Comparison of ENCODE assay signal across 2 cellular contexts in the genomic region with DNA sequence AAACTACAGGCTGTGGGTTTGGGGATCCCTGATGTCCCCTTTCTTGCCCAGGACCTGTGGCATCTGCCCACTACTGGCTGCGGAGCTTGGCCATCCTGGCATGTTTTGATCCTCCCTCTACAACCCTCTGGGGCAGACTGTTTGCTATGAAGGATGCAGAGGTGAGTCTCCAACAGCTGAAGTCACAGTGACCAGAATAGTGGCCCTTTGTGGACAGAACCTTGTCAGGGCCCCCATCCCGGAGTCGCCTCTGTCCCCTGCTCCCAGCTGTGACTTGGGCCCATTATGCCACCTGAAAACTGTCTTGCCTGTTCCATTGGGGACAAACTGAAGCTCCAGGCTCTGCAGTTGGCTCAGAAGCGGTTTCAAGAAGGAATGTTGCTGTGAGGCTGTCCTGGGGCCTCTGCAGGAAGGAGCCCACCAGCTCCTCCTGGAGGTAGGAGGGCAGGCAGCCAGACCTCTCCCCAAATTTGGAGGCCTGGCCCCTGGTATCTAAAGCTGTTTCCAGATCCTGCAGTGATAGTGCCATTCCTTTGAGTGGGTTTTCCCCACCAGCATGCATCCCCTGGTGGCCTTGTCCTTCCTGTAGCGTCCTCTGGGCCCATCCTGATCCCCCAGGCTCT.
TF ChIP-seq lines count a peak whose summit lies in the region.

No MANE protein-coding gene starts in this region.

TF ChIP-seq in GM23338, 12 proteins besides CTCF, POLR2A, EP300 and RAD21 (continued from another document and continues in another):
- TF ChIP-seq, protein P1, sequence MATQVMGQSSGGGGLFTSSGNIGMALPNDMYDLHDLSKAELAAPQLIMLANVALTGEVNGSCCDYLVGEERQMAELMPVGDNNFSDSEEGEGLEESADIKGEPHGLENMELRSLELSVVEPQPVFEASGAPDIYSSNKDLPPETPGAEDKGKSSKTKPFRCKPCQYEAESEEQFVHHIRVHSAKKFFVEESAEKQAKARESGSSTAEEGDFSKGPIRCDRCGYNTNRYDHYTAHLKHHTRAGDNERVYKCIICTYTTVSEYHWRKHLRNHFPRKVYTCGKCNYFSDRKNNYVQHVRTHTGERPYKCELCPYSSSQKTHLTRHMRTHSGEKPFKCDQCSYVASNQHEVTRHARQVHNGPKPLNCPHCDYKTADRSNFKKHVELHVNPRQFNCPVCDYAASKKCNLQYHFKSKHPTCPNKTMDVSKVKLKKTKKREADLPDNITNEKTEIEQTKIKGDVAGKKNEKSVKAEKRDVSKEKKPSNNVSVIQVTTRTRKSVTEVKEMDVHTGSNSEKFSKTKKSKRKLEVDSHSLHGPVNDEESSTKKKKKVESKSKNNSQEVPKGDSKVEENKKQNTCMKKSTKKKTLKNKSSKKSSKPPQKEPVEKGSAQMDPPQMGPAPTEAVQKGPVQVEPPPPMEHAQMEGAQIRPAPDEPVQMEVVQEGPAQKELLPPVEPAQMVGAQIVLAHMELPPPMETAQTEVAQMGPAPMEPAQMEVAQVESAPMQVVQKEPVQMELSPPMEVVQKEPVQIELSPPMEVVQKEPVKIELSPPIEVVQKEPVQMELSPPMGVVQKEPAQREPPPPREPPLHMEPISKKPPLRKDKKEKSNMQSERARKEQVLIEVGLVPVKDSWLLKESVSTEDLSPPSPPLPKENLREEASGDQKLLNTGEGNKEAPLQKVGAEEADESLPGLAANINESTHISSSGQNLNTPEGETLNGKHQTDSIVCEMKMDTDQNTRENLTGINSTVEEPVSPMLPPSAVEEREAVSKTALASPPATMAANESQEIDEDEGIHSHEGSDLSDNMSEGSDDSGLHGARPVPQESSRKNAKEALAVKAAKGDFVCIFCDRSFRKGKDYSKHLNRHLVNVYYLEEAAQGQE (IDR thresholded peaks at IDR 0.05; ENCODE audit: unreplicated experiment) = no peak
- TF ChIP-seq POLR2AphosphoS5 (IDR thresholded peaks at IDR 0.05; ENCODE audit: low read depth) (no peak), EZH2phosphoT487 (IDR thresholded peaks at IDR 0.05; ENCODE audit: unreplicated experiment) (no peak), EZH2 (IDR thresholded peaks at IDR 0.05; ENCODE audit: low read depth, unreplicated experiment) (no peak), ZNF331 (CRISPR knock-in tag; IDR thresholded peaks at IDR 0.05; ENCODE audit: low read depth) (no peak), JUNB (IDR thresholded peaks at IDR 0.05; ENCODE audit: unreplicated experiment) (no peak)
- TF ChIP-seq, protein P2, sequence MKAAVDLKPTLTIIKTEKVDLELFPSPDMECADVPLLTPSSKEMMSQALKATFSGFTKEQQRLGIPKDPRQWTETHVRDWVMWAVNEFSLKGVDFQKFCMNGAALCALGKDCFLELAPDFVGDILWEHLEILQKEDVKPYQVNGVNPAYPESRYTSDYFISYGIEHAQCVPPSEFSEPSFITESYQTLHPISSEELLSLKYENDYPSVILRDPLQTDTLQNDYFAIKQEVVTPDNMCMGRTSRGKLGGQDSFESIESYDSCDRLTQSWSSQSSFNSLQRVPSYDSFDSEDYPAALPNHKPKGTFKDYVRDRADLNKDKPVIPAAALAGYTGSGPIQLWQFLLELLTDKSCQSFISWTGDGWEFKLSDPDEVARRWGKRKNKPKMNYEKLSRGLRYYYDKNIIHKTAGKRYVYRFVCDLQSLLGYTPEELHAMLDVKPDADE (IDR thresholded peaks at IDR 0.05) = no peak
- TF ChIP-seq, protein P3, sequence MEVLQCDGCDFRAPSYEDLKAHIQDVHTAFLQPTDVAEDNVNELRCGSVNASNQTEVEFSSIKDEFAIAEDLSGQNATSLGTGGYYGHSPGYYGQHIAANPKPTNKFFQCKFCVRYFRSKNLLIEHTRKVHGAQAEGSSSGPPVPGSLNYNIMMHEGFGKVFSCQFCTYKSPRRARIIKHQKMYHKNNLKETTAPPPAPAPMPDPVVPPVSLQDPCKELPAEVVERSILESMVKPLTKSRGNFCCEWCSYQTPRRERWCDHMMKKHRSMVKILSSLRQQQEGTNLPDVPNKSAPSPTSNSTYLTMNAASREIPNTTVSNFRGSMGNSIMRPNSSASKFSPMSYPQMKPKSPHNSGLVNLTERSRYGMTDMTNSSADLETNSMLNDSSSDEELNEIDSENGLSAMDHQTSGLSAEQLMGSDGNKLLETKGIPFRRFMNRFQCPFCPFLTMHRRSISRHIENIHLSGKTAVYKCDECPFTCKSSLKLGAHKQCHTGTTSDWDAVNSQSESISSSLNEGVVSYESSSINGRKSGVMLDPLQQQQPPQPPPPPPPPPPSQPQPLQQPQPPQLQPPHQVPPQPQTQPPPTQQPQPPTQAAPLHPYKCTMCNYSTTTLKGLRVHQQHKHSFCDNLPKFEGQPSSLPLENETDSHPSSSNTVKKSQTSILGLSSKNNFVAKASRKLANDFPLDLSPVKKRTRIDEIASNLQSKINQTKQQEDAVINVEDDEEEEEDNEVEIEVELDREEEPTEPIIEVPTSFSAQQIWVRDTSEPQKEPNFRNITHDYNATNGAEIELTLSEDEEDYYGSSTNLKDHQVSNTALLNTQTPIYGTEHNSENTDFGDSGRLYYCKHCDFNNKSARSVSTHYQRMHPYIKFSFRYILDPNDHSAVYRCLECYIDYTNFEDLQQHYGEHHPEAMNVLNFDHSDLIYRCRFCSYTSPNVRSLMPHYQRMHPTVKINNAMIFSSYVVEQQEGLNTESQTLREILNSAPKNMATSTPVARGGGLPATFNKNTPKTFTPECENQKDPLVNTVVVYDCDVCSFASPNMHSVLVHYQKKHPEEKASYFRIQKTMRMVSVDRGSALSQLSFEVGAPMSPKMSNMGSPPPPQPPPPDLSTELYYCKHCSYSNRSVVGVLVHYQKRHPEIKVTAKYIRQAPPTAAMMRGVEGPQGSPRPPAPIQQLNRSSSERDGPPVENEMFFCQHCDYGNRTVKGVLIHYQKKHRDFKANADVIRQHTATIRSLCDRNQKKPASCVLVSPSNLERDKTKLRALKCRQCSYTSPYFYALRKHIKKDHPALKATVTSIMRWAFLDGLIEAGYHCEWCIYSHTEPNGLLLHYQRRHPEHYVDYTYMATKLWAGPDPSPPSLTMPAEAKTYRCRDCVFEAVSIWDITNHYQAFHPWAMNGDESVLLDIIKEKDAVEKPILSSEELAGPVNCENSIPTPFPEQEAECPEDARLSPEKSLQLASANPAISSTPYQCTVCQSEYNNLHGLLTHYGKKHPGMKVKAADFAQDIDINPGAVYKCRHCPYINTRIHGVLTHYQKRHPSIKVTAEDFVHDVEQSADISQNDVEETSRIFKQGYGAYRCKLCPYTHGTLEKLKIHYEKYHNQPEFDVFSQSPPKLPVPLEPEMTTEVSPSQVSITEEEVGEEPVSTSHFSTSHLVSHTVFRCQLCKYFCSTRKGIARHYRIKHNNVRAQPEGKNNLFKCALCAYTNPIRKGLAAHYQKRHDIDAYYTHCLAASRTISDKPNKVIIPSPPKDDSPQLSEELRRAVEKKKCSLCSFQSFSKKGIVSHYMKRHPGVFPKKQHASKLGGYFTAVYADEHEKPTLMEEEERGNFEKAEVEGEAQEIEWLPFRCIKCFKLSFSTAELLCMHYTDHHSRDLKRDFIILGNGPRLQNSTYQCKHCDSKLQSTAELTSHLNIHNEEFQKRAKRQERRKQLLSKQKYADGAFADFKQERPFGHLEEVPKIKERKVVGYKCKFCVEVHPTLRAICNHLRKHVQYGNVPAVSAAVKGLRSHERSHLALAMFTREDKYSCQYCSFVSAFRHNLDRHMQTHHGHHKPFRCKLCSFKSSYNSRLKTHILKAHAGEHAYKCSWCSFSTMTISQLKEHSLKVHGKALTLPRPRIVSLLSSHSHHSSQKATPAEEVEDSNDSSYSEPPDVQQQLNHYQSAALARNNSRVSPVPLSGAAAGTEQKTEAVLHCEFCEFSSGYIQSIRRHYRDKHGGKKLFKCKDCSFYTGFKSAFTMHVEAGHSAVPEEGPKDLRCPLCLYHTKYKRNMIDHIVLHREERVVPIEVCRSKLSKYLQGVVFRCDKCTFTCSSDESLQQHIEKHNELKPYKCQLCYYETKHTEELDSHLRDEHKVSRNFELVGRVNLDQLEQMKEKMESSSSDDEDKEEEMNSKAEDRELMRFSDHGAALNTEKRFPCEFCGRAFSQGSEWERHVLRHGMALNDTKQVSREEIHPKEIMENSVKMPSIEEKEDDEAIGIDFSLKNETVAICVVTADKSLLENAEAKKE (CRISPR knock-in tag; IDR thresholded peaks at IDR 0.05) = no peak

TF ChIP-seq in H1, 55 proteins besides CTCF, POLR2A, EP300 and RAD21 (continued from another document and continues in another):
- no peak for TF ChIP-seq TBP (IDR thresholded peaks at IDR 0.05; ENCODE audit: low read depth, low read length)
- TF ChIP-seq, protein P4, sequence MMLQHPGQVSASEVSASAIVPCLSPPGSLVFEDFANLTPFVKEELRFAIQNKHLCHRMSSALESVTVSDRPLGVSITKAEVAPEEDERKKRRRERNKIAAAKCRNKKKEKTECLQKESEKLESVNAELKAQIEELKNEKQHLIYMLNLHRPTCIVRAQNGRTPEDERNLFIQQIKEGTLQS (IDR thresholded peaks at IDR 0.05; ENCODE audit: insufficient read depth, low read depth, low read length) = no peak
- TF ChIP-seq CTBP2 (IDR thresholded peaks at IDR 0.05; ENCODE audit: borderline replicate concordance, insufficient read depth, insufficient read length, low read length) = no peak
- no peak for TF ChIP-seq EGR1 (IDR thresholded peaks at IDR 0.05; ENCODE audit: borderline replicate concordance, low read depth, low read length)
- TF ChIP-seq, protein P5, sequence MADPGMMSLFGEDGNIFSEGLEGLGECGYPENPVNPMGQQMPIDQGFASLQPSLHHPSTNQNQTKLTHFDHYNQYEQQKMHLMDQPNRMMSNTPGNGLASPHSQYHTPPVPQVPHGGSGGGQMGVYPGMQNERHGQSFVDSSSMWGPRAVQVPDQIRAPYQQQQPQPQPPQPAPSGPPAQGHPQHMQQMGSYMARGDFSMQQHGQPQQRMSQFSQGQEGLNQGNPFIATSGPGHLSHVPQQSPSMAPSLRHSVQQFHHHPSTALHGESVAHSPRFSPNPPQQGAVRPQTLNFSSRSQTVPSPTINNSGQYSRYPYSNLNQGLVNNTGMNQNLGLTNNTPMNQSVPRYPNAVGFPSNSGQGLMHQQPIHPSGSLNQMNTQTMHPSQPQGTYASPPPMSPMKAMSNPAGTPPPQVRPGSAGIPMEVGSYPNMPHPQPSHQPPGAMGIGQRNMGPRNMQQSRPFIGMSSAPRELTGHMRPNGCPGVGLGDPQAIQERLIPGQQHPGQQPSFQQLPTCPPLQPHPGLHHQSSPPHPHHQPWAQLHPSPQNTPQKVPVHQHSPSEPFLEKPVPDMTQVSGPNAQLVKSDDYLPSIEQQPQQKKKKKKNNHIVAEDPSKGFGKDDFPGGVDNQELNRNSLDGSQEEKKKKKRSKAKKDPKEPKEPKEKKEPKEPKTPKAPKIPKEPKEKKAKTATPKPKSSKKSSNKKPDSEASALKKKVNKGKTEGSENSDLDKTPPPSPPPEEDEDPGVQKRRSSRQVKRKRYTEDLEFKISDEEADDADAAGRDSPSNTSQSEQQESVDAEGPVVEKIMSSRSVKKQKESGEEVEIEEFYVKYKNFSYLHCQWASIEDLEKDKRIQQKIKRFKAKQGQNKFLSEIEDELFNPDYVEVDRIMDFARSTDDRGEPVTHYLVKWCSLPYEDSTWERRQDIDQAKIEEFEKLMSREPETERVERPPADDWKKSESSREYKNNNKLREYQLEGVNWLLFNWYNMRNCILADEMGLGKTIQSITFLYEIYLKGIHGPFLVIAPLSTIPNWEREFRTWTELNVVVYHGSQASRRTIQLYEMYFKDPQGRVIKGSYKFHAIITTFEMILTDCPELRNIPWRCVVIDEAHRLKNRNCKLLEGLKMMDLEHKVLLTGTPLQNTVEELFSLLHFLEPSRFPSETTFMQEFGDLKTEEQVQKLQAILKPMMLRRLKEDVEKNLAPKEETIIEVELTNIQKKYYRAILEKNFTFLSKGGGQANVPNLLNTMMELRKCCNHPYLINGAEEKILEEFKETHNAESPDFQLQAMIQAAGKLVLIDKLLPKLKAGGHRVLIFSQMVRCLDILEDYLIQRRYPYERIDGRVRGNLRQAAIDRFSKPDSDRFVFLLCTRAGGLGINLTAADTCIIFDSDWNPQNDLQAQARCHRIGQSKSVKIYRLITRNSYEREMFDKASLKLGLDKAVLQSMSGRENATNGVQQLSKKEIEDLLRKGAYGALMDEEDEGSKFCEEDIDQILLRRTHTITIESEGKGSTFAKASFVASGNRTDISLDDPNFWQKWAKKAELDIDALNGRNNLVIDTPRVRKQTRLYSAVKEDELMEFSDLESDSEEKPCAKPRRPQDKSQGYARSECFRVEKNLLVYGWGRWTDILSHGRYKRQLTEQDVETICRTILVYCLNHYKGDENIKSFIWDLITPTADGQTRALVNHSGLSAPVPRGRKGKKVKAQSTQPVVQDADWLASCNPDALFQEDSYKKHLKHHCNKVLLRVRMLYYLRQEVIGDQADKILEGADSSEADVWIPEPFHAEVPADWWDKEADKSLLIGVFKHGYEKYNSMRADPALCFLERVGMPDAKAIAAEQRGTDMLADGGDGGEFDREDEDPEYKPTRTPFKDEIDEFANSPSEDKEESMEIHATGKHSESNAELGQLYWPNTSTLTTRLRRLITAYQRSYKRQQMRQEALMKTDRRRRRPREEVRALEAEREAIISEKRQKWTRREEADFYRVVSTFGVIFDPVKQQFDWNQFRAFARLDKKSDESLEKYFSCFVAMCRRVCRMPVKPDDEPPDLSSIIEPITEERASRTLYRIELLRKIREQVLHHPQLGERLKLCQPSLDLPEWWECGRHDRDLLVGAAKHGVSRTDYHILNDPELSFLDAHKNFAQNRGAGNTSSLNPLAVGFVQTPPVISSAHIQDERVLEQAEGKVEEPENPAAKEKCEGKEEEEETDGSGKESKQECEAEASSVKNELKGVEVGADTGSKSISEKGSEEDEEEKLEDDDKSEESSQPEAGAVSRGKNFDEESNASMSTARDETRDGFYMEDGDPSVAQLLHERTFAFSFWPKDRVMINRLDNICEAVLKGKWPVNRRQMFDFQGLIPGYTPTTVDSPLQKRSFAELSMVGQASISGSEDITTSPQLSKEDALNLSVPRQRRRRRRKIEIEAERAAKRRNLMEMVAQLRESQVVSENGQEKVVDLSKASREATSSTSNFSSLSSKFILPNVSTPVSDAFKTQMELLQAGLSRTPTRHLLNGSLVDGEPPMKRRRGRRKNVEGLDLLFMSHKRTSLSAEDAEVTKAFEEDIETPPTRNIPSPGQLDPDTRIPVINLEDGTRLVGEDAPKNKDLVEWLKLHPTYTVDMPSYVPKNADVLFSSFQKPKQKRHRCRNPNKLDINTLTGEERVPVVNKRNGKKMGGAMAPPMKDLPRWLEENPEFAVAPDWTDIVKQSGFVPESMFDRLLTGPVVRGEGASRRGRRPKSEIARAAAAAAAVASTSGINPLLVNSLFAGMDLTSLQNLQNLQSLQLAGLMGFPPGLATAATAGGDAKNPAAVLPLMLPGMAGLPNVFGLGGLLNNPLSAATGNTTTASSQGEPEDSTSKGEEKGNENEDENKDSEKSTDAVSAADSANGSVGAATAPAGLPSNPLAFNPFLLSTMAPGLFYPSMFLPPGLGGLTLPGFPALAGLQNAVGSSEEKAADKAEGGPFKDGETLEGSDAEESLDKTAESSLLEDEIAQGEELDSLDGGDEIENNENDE (IDR thresholded peaks at IDR 0.05; ENCODE audit: insufficient replicate concordance, low read length) = no peak
- TF ChIP-seq RBBP5 (IDR thresholded peaks at IDR 0.05; ENCODE audit: borderline replicate concordance, low read depth, low read length) = no peak
- no peak for TF ChIP-seq ASH2L (IDR thresholded peaks at IDR 0.05; ENCODE audit: low read length)
- TF ChIP-seq HDAC2 (IDR thresholded peaks at IDR 0.05; ENCODE audit: borderline replicate concordance in 1 of 2, low read depth in 2 of 2, low read length in 2 of 2) = no peak
- no peak for TF ChIP-seq RNF2 (IDR thresholded peaks at IDR 0.05; ENCODE audit: borderline replicate concordance, low read depth, low read length, missing control alignments, poor library complexity, severe bottlenecking)
- no peak for TF ChIP-seq EZH2 (IDR thresholded peaks at IDR 0.05; ENCODE audit: low read depth, low read length, severe bottlenecking)
- TF ChIP-seq KDM4A (IDR thresholded peaks at IDR 0.05; ENCODE audit: low read depth, low read length, severe bottlenecking) = no peak
- TF ChIP-seq KDM5A (IDR thresholded peaks at IDR 0.05; ENCODE audit: low read length) = no peak
